In genomic region chr12:546920-547845, GRCh38 we compare ENCODE assay signal across 8 cellular contexts.
DNase-seq lines count a peak whose midpoint lies in the region; ATAC-seq and TF ChIP-seq lines count a peak whose summit lies in the region.

No MANE protein-coding gene starts in this region.

- peaks cover 11% of the 10 kb centered on the region for H3K36me3 ChIP-seq in thoracic aorta

- H3K9me3 ChIP-seq in thoracic aorta: no peaks in the 10 kb centered on the region

- TF ChIP-seq CTCF in fibroblast of the aortic adventitia (IDR thresholded peaks at IDR 0.05; ENCODE audit: insufficient read depth, low read length) (peak; percentile 95), thoracic aorta (IDR thresholded peaks at IDR 0.05) (peak; percentile 99)

- H3K27me3 ChIP-seq in thoracic aorta (replicated peaks; ENCODE audit: insufficient read depth): no peaks in the 10 kb centered on the region

- DNase-seq in D341Med (ENCODE audit: low spot score) (peak; percentile 95), OCI-M2 (lab: John Stamatoyannopoulos, UW; ENCODE audit: unreplicated experiment) (peak; percentile 8), activated T-helper 1 cell treated with Interleukin-2 at 50 U/mL for 16 hours (ENCODE audit: low read depth) (peak; percentile 51), fibroblast of the aortic adventitia (ENCODE audit: low read depth) (peak; percentile 43), occipital lobe (lab: John Stamatoyannopoulos, UW) (peak; percentile 33), thoracic aorta (ENCODE audit: low spot score) (no peak)

- H3K4me1 ChIP-seq in thoracic aorta (ENCODE audit: control insufficient read depth in 1 of 2, low read depth in 2 of 2): peaks cover 0 to 42% of the 10 kb centered on the region in 2 donors

- H3K27ac ChIP-seq in thoracic aorta: no peak overlapping the region

- ATAC-seq in HG03442 (IDR thresholded peaks at IDR 0.05; ENCODE audit: unreplicated experiment) (peak; percentile 52), thoracic aorta (ENCODE audit: insufficient number of reproducible peaks, low FRiP score, low read depth) (no peak), HG02763 (IDR thresholded peaks at IDR 0.05; ENCODE audit: unreplicated experiment) (no peak)

- H3K4me3 ChIP-seq in fibroblast of the aortic adventitia (ENCODE audit: low read depth, low read length) (no peak overlapping the region), thoracic aorta (no peak overlapping the region)
